8 cellular contexts compared by ENCODE assay signal in the genomic region with DNA sequence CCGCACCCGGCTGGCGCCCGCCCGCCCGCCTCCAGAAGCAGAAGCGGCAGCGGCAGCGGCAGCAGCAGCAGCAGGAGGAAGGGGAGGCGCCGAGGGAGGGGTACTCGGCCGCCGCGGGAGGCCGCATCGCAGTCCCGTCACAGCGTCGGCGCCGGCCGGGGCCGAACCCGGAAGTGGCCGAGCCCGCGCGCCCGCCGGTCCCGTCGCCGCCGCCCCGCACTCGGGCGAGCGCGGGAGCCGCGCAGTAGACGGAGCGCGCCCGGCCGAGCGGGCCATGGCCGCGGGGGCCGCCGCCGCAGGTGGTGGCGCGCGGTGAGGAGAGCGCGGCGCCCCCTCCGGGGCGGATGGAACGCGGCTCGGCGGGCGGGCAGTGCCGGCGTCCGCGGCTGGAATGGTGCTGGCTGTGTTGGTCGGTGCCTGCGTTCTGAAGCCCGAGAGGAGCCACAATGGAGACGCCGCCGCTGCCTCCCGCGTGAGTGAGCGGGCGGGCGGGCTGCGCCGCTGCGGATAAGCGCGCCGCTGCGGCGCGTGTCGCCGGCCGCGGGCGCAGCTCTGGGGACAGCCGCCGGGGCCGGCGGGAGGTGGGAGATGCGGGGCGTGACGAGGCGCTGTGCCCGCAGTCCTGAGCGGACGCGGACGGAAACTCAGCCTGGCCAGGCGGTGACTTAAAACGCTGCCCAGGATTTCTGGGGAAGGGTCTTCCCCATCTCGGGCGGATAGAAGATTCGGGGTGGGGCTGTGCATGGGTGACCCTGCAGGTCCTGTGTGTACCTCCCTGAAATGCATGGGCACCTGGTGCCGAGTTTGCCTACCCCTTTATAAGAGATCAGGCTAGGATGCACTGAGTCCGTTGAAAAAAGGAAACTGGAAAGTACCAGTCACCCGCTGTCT. TPM values are rescaled to one million over a fixed set of nuclear protein-coding genes. Genes with fewer than 3 reads are reported as not detected.
DNase-seq lines count a peak whose midpoint lies in the region; ATAC-seq and TF ChIP-seq lines count a peak whose summit lies in the region.

A gene with protein sequence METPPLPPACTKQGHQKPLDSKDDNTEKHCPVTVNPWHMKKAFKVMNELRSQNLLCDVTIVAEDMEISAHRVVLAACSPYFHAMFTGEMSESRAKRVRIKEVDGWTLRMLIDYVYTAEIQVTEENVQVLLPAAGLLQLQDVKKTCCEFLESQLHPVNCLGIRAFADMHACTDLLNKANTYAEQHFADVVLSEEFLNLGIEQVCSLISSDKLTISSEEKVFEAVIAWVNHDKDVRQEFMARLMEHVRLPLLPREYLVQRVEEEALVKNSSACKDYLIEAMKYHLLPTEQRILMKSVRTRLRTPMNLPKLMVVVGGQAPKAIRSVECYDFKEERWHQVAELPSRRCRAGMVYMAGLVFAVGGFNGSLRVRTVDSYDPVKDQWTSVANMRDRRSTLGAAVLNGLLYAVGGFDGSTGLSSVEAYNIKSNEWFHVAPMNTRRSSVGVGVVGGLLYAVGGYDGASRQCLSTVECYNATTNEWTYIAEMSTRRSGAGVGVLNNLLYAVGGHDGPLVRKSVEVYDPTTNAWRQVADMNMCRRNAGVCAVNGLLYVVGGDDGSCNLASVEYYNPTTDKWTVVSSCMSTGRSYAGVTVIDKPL (plus strand): TSS at position 131 of the 891 bp plus-strand sequence. CDS start 316 bp downstream, at position 447.

- DNase-seq in AG04449 (ENCODE audit: low read depth, low spot score) (no peak), NCI-H345 (lab: John Stamatoyannopoulos, UW) (peak; percentile 63), dermis microvascular lymphatic vessel endothelial cell (ENCODE audit: low read depth in 2 of 2) (peak; percentile 42 to 91), right lobe of liver (peak; percentile 89 to 92 (median 91))
- DNase-seq in activated CD4-positive, alpha-beta T cell treated with anti-CD3 and anti-CD28 coated beads, Interleukin-2, amount 10 ng/mL, durations not matched to agents 7 days and 5 days, result peak; percentile 75
- peak; percentile 61 to 71 for DNase-seq in stimulated activated CD4-positive, alpha-beta T cell treated with anti-CD3 and anti-CD28 coated beads, Interleukin-4, amount 100 ng/mL, for 4 hours

- TF ChIP-seq POLR2A in right lobe of liver (IDR thresholded peaks at IDR 0.05), result peak; percentile 92

- no peaks in the 10 kb centered on the region for H3K9me3 ChIP-seq in right lobe of liver

- no peaks in the 10 kb centered on the region for H3K9me3 Mint-ChIP-seq in activated CD4-positive, alpha-beta T cell treated with anti-CD3 and anti-CD28 coated beads, Interleukin-2, amount 10 ng/mL, durations not matched to agents 7 days and 5 days

- CTCF ChIA-PET in AG04449 (lab: Yijun Ruan, JAX), result interaction anchor here (1.2 kb wide), 1 partner anchor 119 kb away, joined by 3 read pairs; a partner anchor contains a TSS
- CTCF ChIA-PET in activated CD4-positive, alpha-beta T cell treated with anti-CD3 and anti-CD28 coated beads, Interleukin-2, amount 10 ng/mL, durations not matched to agents 7 days and 5 days (lab: Charles Lee), result no interaction called here

- H3K4me3 Mint-ChIP-seq in activated CD4-positive, alpha-beta T cell treated with anti-CD3 and anti-CD28 coated beads, Interleukin-2, amount 10 ng/mL, durations not matched to agents 7 days and 5 days, result peak within 1 kb of the TSS; percentile 86

- POLR2A ChIA-PET in AG04449 (lab: Yijun Ruan, JAX), result interaction anchor here (0.5 kb wide), 1 partner anchor 23 kb away, joined by 3 read pairs; no protein-coding TSS in a partner anchor
- POLR2A ChIA-PET in activated CD4-positive, alpha-beta T cell treated with anti-CD3 and anti-CD28 coated beads, Interleukin-2, amount 10 ng/mL, durations not matched to agents 7 days and 5 days (lab: Charles Lee), result interaction anchor here (0.6 kb wide), 1 partner anchor 43 kb away, joined by 3 read pairs; no protein-coding TSS in a partner anchor

- H3K27ac ChIP-seq in right lobe of liver, result peak within 1 kb of the TSS; percentile 82 to 89 (median 88)

- intact Hi-C loops in right lobe of liver (cut with DNase I), result no loop called here

- TF ChIP-seq CTCF in AG04449 (IDR thresholded peaks at IDR 0.05; ENCODE audit: insufficient read depth, low read length, missing control alignments) (no peak), right lobe of liver (IDR thresholded peaks at IDR 0.05) (peak in 1 of 4 donors; percentile 7)

- H3K36me3 ChIP-seq in right lobe of liver, result no peaks in the 10 kb centered on the region

- H3K36me3 Mint-ChIP-seq in activated CD4-positive, alpha-beta T cell treated with anti-CD3 and anti-CD28 coated beads, Interleukin-2, amount 10 ng/mL, durations not matched to agents 7 days and 5 days (ENCODE audit: low read depth), result peaks cover 15% of the 10 kb centered on the region

- H3K4me3 ChIP-seq in AG04449 (ENCODE audit: low read depth, low read length), result peak within 1 kb of the TSS; percentile 75
- peak within 1 kb of the TSS; percentile 67 to 90 (median 85) for H3K4me3 ChIP-seq in right lobe of liver

- peaks cover 0 to 41% (median 18%) of the 10 kb centered on the region in 4 donors for H3K4me1 ChIP-seq in right lobe of liver

- no peaks in the 10 kb centered on the region for H3K27me3 Mint-ChIP-seq in activated CD4-positive, alpha-beta T cell treated with anti-CD3 and anti-CD28 coated beads, Interleukin-2, amount 10 ng/mL, durations not matched to agents 7 days and 5 days

- H3K4me1 Mint-ChIP-seq in activated CD4-positive, alpha-beta T cell treated with anti-CD3 and anti-CD28 coated beads, Interleukin-2, amount 10 ng/mL, durations not matched to agents 7 days and 5 days, result peaks cover 71% of the 10 kb centered on the region

- 0% methylated on average over 18 of the region's 116 CpGs for WGBS in right lobe of liver (ENCODE audit: insufficient coverage, low coverage, low lambda C conversion rate, missing lambda C conversion rate)

- H3K27ac Mint-ChIP-seq in activated CD4-positive, alpha-beta T cell treated with anti-CD3 and anti-CD28 coated beads, Interleukin-2, amount 10 ng/mL, durations not matched to agents 7 days and 5 days, result peak within 1 kb of the TSS; percentile 94

- ATAC-seq in GM18519 (IDR thresholded peaks at IDR 0.05; ENCODE audit: low FRiP score, unreplicated experiment), result peak; percentile 81
- ATAC-seq in HG03045 (IDR thresholded peaks at IDR 0.05; ENCODE audit: unreplicated experiment), result peak; percentile 89
- ATAC-seq in right lobe of liver, result peak; percentile 87 to 97 (median 94)

- no peaks in the 10 kb centered on the region for H3K27me3 ChIP-seq in right lobe of liver

RNA-seq across cellular contexts. Expression of the gene that starts here (rescaled TPM):
- total RNA-seq in activated CD4-positive, alpha-beta T cell treated with anti-CD3 and anti-CD28 coated beads, Interleukin-2, amount 10 ng/mL, durations not matched to agents 7 days and 5 days, result 10 to 100 TPM; 27.3 to 30.1 TPM
- total RNA-seq in dermis microvascular lymphatic vessel endothelial cell (23.0 and 26.3 TPM in 2 replicates), right lobe of liver (10 to 100 TPM; 15.6 to 25.3 (median 20.3) TPM)
